1 cellular context compared by ENCODE assay signal in genomic region chr16:88894681-88895300, GRCh38.
TF ChIP-seq lines count a peak whose summit lies in the region.

No MANE protein-coding gene starts in this region.

TF ChIP-seq in HepG2, 621 proteins besides CTCF, POLR2A, EP300 and RAD21:
- 0 out of 2 replicates have a peak, but pooled peaks have one; percentile 2 for TF ChIP-seq MNT (IDR thresholded peaks at IDR 0.05)
- no peak for TF ChIP-seq ZNF282 (IDR thresholded peaks at IDR 0.05; ENCODE audit: partially characterized antibody)
- TF ChIP-seq SIX1 (CRISPR knock-in tag; IDR thresholded peaks at IDR 0.05; ENCODE audit: borderline replicate concordance): no peak
- no peak for TF ChIP-seq ZBTB14 (CRISPR knock-in tag; IDR thresholded peaks at IDR 0.05)
TF ChIP-seq in HepG2: peak in this region for 1.
